In the genomic region with DNA sequence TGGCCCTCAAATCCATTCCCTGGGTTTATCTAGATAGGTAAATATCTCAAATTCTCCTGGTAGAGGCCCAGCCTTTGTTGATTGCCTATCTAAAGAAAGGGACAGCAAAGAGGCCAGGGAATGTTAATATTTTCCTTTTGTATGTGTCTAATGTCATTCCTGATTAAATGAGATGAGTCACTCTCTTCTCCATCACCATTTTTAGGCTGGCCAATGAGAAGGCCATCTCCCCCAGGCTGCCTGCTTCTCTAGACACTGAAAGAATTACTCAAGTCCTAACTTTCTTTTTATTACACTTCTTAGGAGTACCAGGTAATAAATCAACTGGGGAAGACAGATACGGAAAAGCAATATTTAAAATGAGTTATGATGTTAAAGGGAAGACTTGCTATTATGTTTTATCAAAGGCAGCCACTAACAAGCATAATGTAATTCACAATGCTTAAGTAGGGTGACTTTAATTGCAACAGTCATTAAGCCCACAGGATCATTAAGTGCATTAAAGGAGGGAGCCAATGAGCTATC, we compare ENCODE assay signal across 15 cellular contexts.
"Had no signal": no experiment of that assay in that cellular context is flagged by ENCODE, and none has a peak within 500 bp of the region (broad histone marks: within the 10 kb centered on the region; RNA-seq: fewer than 3 reads in every experiment).

No MANE protein-coding gene starts in this region.

- H3K4me3 Mint-ChIP-seq: activated T-helper 1 cell treated with anti-CD3 and anti-CD28 coated beads, Interleukin-12 subunit alpha, Interleukin-12 subunit beta, Interleukin-2, Interleukin-4 antibody, amounts not matched to agents 30 ng/mL and 10 ng/mL and 1 ng/mL, durations not matched to agents 14 hours and 24 hours and 36 hours; naive thymus-derived CD8-positive, alpha-beta T cell; stimulated activated naive CD8-positive, alpha-beta T cell treated with anti-CD3 and anti-CD28 coated beads, Interleukin-15, Interleukin-2, amounts not matched to agents 100 ng/mL and 50 ng/mL, for 24 hours had no signal

- H3K27ac ChIP-seq: neutrophil, suprapubic skin had no signal

- H3K36me3 ChIP-seq: neutrophil, suprapubic skin had no signal

- H3K4me1 ChIP-seq: suprapubic skin had no signal

- H3K9me3 ChIP-seq: neutrophil, suprapubic skin had no signal

- H3K4me3 ChIP-seq: smooth muscle cell, suprapubic skin had no signal

- H3K4me2 ChIP-seq: smooth muscle cell had no signal

- H3K27ac Mint-ChIP-seq: activated T-helper 1 cell treated with anti-CD3 and anti-CD28 coated beads, Interleukin-12 subunit alpha, Interleukin-12 subunit beta, Interleukin-2, Interleukin-4 antibody, amounts not matched to agents 30 ng/mL and 10 ng/mL and 1 ng/mL, durations not matched to agents 14 hours and 24 hours and 36 hours; naive thymus-derived CD8-positive, alpha-beta T cell; stimulated activated naive CD8-positive, alpha-beta T cell treated with anti-CD3 and anti-CD28 coated beads, Interleukin-15, Interleukin-2, amounts not matched to agents 100 ng/mL and 50 ng/mL, for 24 hours had no signal

- FAIRE-seq: islet of Langerhans had no signal

- H3K27me3 ChIP-seq: suprapubic skin had no signal

- H3K9me3 Mint-ChIP-seq: activated T-helper 1 cell treated with anti-CD3 and anti-CD28 coated beads, Interleukin-12 subunit alpha, Interleukin-12 subunit beta, Interleukin-2, Interleukin-4 antibody, amounts not matched to agents 30 ng/mL and 10 ng/mL and 1 ng/mL, durations not matched to agents 14 hours and 24 hours and 36 hours; stimulated activated naive CD8-positive, alpha-beta T cell treated with anti-CD3 and anti-CD28 coated beads, Interleukin-15, Interleukin-2, amounts not matched to agents 100 ng/mL and 50 ng/mL, for 24 hours had no signal

- DNase-seq: activated CD4-positive, alpha-beta T cell treated with anti-CD3 and anti-CD28 coated beads, Interleukin-2, amount 50 U/mL, for 1 hour; activated CD8-positive, alpha-beta memory T cell treated with anti-CD3 and anti-CD28 coated beads for 24 hours; activated naive CD4-positive, alpha-beta T cell treated with Interleukin-2 at 50 U/mL for 16 hours; anterior cingulate cortex; erythroblast; naive thymus-derived CD8-positive, alpha-beta T cell; right cardiac atrium; T-helper 9 cell; trophoblast cell had no signal

- H3K4me1 Mint-ChIP-seq: naive thymus-derived CD8-positive, alpha-beta T cell had no signal
